Comparison of ENCODE assay signal across 8 cellular contexts in the genomic region with DNA sequence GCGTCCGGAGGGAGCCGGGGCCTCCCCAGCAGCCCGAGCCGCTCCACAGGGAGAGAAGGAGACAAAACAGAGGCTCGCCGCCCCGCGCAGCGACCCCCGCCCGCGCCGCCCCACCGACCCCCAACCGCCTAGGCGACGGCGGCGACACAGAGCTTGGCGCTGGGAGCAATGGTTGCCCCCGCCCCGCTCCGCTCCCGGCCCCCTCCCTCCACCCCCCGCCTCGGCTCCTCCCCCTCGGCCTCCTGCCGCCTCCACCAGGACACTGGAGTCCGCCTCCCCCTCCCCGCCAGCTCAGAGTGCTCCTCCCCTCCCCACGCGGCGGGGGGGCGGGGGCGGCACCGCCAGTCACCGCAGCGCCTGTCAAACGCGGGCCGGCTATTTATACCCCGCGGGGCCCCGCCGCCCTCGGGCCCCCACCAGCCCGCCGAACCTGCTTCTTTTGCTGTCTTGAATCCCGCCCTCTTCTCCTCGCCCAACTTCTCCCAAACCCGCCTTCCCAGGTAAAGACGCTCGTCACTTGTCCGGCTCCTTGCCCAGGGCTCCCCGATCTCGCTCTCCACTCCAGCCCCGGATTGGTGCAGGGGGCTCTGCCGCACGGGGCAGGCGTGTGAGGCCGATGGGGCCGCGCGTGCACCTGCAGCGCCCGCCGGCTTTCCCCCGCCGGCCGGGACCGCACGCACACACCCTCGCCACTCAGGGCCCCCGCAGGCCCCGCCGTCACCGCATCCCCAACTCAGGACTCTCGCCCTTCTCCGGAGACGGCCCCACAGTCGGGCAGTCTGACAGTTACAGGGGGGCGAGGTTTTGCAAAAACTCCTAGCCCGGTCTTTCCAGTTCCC. TPM values are rescaled to one million over a fixed set of nuclear protein-coding genes. Genes with fewer than 3 reads are reported as not detected.
DNase-seq lines count a peak whose midpoint lies in the region; ATAC-seq and TF ChIP-seq lines count a peak whose summit lies in the region.

A gene (minus strand): TSS at position 170 of the 839 bp plus-strand sequence. CDS start 39,517 bp downstream, outside the sequence.

- H3K4me3 ChIP-seq in DND-41 (ENCODE audit: low read depth in 1 of 2, low read length in 2 of 2) (peak within 1 kb of the TSS; percentile 74 to 84), fibroblast of mammary gland (ENCODE audit: control insufficient read depth, low read depth, low read length) (peak within 1 kb of the TSS; percentile 86)

- no peaks in the 10 kb centered on the region for H3K27me3 ChIP-seq in DND-41 (ENCODE audit: insufficient read depth, low read length, poor library complexity)

- no peaks in the 10 kb centered on the region for H3K9me3 ChIP-seq in DND-41 (ENCODE audit: insufficient read depth, low read length, severe bottlenecking)

- intact Hi-C loops in activated T-helper 2 cell treated with anti-CD3 and anti-CD28 coated beads, Interferon-gamma antibody, Interleukin-2, Interleukin-4, amounts not matched to agents 10 μg/mL and 5 μg/mL and 100 μg/mL, durations not matched to agents 14 hours and 24 hours and 36 hours (cut with micrococcal nuclease) = loop anchor here (1.0 to 10.0 kb wide), 6 partner anchors 78 to 1195 kb away; a partner anchor contains a TSS
- intact Hi-C loops in natural killer cell (cut with micrococcal nuclease) = loop anchor here (2.0 to 5.0 kb wide), 6 partner anchors 95 to 350 kb away; a partner anchor contains a TSS

- H3K27ac Mint-ChIP-seq in activated T-helper 2 cell treated with anti-CD3 and anti-CD28 coated beads, Interferon-gamma antibody, Interleukin-2, Interleukin-4, amounts not matched to agents 10 μg/mL and 5 μg/mL and 100 μg/mL, durations not matched to agents 14 hours and 24 hours and 36 hours = peak within 1 kb of the TSS; percentile 93
- H3K27ac Mint-ChIP-seq in natural killer cell = peak within 1 kb of the TSS; percentile 89 to 93

- ATAC-seq in DND-41 (ENCODE audit: insufficient read depth, low read depth) (peak; percentile 56), natural killer cell (peak; percentile 67 to 85 (median 69))

- TF ChIP-seq CTCF in DND-41 (IDR thresholded peaks at IDR 0.05; ENCODE audit: borderline replicate concordance, extremely low read depth, low read length, poor library complexity, severe bottlenecking) (no peak), fibroblast of mammary gland (conservative IDR thresholded peaks at IDR 0.05; ENCODE audit: control insufficient read depth, insufficient read depth, low read depth, low read length) (no peak), natural killer cell (IDR thresholded peaks at IDR 0.05) (no peak)

- H3K4me2 ChIP-seq in DND-41 (ENCODE audit: insufficient read depth, low read length) = peak within 1 kb of the TSS; percentile 93

- peak within 1 kb of the TSS; percentile 88 for H2AFZ ChIP-seq in DND-41 (ENCODE audit: low read depth, low read length)

- peaks cover 31% of the 10 kb centered on the region for H3K4me1 ChIP-seq in DND-41 (ENCODE audit: insufficient read depth, low read length)

- no peaks in the 10 kb centered on the region; the same call in 1 of the 2 replicates for H3K36me3 ChIP-seq in DND-41 (ENCODE audit: insufficient read depth, low read length)

- DNase-seq in DND-41 = peak; percentile 90
- peak; percentile 42 for DNase-seq in GOT3 (lab: John Stamatoyannopoulos, UW)
- DNase-seq in LHCN-M2 (ENCODE audit: low read depth) = peak; percentile 75
- peak; percentile 95 for DNase-seq in RPMI8226
- DNase-seq in activated T-helper 2 cell treated with anti-CD3 and anti-CD28 coated beads, Interferon-gamma antibody, Interleukin-2, Interleukin-4, amounts not matched to agents 10 μg/mL and 5 μg/mL and 100 μg/mL, durations not matched to agents 14 hours and 24 hours and 36 hours (ENCODE audit: low spot score) = peak; percentile 89
- peak; percentile 81 for DNase-seq in fibroblast of mammary gland (ENCODE audit: low read depth)
- DNase-seq in natural killer cell = peak; percentile 80
- peak; percentile 71 to 82 (median 76) for DNase-seq in stimulated activated naive CD4-positive, alpha-beta T cell (lab: John Stamatoyannopoulos, UW)

- H3K36me3 Mint-ChIP-seq in activated T-helper 2 cell treated with anti-CD3 and anti-CD28 coated beads, Interferon-gamma antibody, Interleukin-2, Interleukin-4, amounts not matched to agents 10 μg/mL and 5 μg/mL and 100 μg/mL, durations not matched to agents 14 hours and 24 hours and 36 hours (ENCODE audit: low read depth) = no peaks in the 10 kb centered on the region
- no peaks in the 10 kb centered on the region for H3K36me3 Mint-ChIP-seq in natural killer cell

- H3K27ac ChIP-seq in DND-41 (ENCODE audit: low read length) = peak within 1 kb of the TSS; percentile 88

- peaks cover 30% of the 10 kb centered on the region for H3K27me3 Mint-ChIP-seq in activated T-helper 2 cell treated with anti-CD3 and anti-CD28 coated beads, Interferon-gamma antibody, Interleukin-2, Interleukin-4, amounts not matched to agents 10 μg/mL and 5 μg/mL and 100 μg/mL, durations not matched to agents 14 hours and 24 hours and 36 hours (ENCODE audit: low read depth)
- H3K27me3 Mint-ChIP-seq in natural killer cell (ENCODE audit: low read depth in 2 of 2) = no peaks in the 10 kb centered on the region

- peaks cover 44% of the 10 kb centered on the region for H3K79me2 ChIP-seq in DND-41 (ENCODE audit: insufficient read depth, low read length)

- no peaks in the 10 kb centered on the region for H3K9me3 Mint-ChIP-seq in activated T-helper 2 cell treated with anti-CD3 and anti-CD28 coated beads, Interferon-gamma antibody, Interleukin-2, Interleukin-4, amounts not matched to agents 10 μg/mL and 5 μg/mL and 100 μg/mL, durations not matched to agents 14 hours and 24 hours and 36 hours
- H3K9me3 Mint-ChIP-seq in natural killer cell = no peaks in the 10 kb centered on the region

- peaks cover 25% of the 10 kb centered on the region for H3K4me1 Mint-ChIP-seq in activated T-helper 2 cell treated with anti-CD3 and anti-CD28 coated beads, Interferon-gamma antibody, Interleukin-2, Interleukin-4, amounts not matched to agents 10 μg/mL and 5 μg/mL and 100 μg/mL, durations not matched to agents 14 hours and 24 hours and 36 hours (ENCODE audit: low read depth)
- H3K4me1 Mint-ChIP-seq in natural killer cell = peaks cover 17 to 20% of the 10 kb centered on the region in 2 donors

- H3K9ac ChIP-seq in DND-41 (ENCODE audit: low read depth, low read length) = peak within 1 kb of the TSS; percentile 69

- H4K20me1 ChIP-seq in DND-41 (ENCODE audit: insufficient read depth, low read length) = peaks cover 18% of the 10 kb centered on the region

- peak within 1 kb of the TSS; percentile 90 for H3K4me3 Mint-ChIP-seq in activated T-helper 2 cell treated with anti-CD3 and anti-CD28 coated beads, Interferon-gamma antibody, Interleukin-2, Interleukin-4, amounts not matched to agents 10 μg/mL and 5 μg/mL and 100 μg/mL, durations not matched to agents 14 hours and 24 hours and 36 hours (ENCODE audit: low read depth)
- peak within 1 kb of the TSS; percentile 94 for H3K4me3 Mint-ChIP-seq in natural killer cell

RNA-seq across cellular contexts. Expression of the gene that starts here (rescaled TPM):
- total RNA-seq in LHCN-M2 (2014; rRNA removed) (20.5 and 21.1 TPM in 2 replicates), natural killer cell (100 to 1,000 TPM in 2 of 3 donors, 10 to 100 TPM in 1; 93.7 to 115 (median 114) TPM)
- 7.1 TPM for polyA plus RNA-seq in LHCN-M2 (2012)
- total RNA-seq in activated T-helper 2 cell treated with anti-CD3 and anti-CD28 coated beads, Interferon-gamma antibody, Interleukin-2, Interleukin-4, amounts not matched to agents 10 μg/mL and 5 μg/mL and 100 μg/mL, durations not matched to agents 14 hours and 24 hours and 36 hours = 30.5 and 31.2 TPM in 2 replicates

Comparison
In these comparisons a context has a peak if more than half of its experiments do, and no peak if none do; other contexts are left out.
1. Peak in every context shown above with its lines: DNase-seq, ATAC-seq, H3K4me3 ChIP-seq and H3K27ac ChIP-seq.
2. DNase-seq: peak in every context shown above with its lines; median percentile 95 in RPMI8226; 90 in DND-41; 89 in activated T-helper 2 cell treated with anti-CD3 and anti-CD28 coated beads, Interferon-gamma antibody, Interleukin-2, Interleukin-4, amounts not matched to agents 10 μg/mL and 5 μg/mL and 100 μg/mL, durations not matched to agents 14 hours and 24 hours and 36 hours; 81 in fibroblast of mammary gland; 80 in natural killer cell; 76 in stimulated activated naive CD4-positive, alpha-beta T cell; 75 in LHCN-M2; 42 in GOT3.